15 cellular contexts compared by ENCODE assay signal in the genomic region with DNA sequence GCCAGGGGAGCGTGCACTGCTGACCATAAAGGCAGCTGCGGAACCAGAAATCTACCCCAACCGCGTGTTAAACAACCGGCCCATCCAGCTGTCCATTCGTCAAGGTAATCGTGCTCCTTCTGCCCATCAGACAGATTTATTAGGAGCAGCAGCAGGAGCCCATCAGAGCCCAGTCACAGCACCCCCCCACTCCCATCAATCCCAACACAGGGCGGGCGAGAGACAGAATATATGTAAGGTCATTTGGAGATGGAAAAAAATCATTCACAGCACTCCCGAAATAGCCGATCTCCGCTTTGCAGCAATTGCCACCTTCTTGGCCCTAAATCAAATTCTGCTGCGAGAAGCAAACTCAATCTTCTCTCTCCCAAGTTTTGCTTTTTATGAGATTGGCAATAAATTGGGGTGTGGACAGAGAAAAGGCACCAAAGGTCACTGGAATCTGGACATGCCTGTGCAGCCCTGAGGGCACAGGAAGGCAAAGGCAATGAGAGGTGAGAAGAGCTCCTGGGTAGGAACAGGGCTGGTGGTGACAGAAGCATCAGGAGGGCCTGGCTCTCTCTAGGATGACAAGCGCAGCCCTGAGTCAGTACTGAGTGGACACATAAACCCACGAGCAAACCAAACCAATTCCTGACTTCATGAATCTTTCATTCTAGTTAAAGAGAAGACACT.
"Had no signal": no experiment of that assay in that cellular context is flagged by ENCODE, and none has a peak within 500 bp of the region (broad histone marks: within the 10 kb centered on the region; RNA-seq: fewer than 3 reads in every experiment).

No MANE protein-coding gene starts in this region.

- H3K27me3 Mint-ChIP-seq: activated naive CD8-positive, alpha-beta T cell treated with anti-CD3 and anti-CD28 coated beads, Interleukin-2, amount 50 U/mL, for 24 hours had no signal

- ATAC-seq: activated naive CD8-positive, alpha-beta T cell treated with anti-CD3 and anti-CD28 coated beads, Interleukin-2, amount 50 U/mL, for 24 hours; right lobe of liver; stimulated activated naive CD8-positive, alpha-beta T cell treated with anti-CD3 and anti-CD28 coated beads, Interleukin-15, Interleukin-2, amounts not matched to agents 100 U/mL and 50 U/mL, for 24 hours; T-cell had no signal

- H3K27me3 ChIP-seq: cardiac muscle cell, right lobe of liver, suprapubic skin had no signal

- H3K4me3 ChIP-seq: cardiac muscle cell, right lobe of liver, suprapubic skin had no signal

- DNase-seq: activated CD4-positive, alpha-beta T cell treated with anti-CD3 and anti-CD28 coated beads for 48 hours; activated CD8-positive, alpha-beta memory T cell treated with anti-CD3 and anti-CD28 coated beads for 24 hours; activated naive CD4-positive, alpha-beta T cell treated with Interleukin-2 at 50 U/mL for 16 hours; activated naive CD8-positive, alpha-beta T cell treated with anti-CD3 and anti-CD28 coated beads, Interleukin-2, amount 50 U/mL, for 24 hours; foreskin melanocyte; head of caudate nucleus; nucleus accumbens; stimulated activated CD4-positive, alpha-beta T cell treated with anti-CD3 and anti-CD28 coated beads, Interleukin-2, amount 100 ng/mL, for 24 hours; stimulated activated naive CD8-positive, alpha-beta T cell treated with anti-CD3 and anti-CD28 coated beads, Interleukin-15, Interleukin-2, amounts not matched to agents 100 U/mL and 50 U/mL, for 24 hours; T-cell; T1000; WERI-Rb-1 had no signal

- H3K36me3 Mint-ChIP-seq: T-cell had no signal

- H3K36me3 ChIP-seq: cardiac muscle cell, right lobe of liver, suprapubic skin, WERI-Rb-1 had no signal

- H3K9me3 ChIP-seq: right lobe of liver, suprapubic skin had no signal

- H3K27ac Mint-ChIP-seq: activated naive CD8-positive, alpha-beta T cell treated with anti-CD3 and anti-CD28 coated beads, Interleukin-2, amount 50 U/mL, for 24 hours; T-cell had no signal

- H3K4me3 Mint-ChIP-seq: activated naive CD8-positive, alpha-beta T cell treated with anti-CD3 and anti-CD28 coated beads, Interleukin-2, amount 50 U/mL, for 24 hours; T-cell had no signal

- H3K4me1 Mint-ChIP-seq: activated naive CD8-positive, alpha-beta T cell treated with anti-CD3 and anti-CD28 coated beads, Interleukin-2, amount 50 U/mL, for 24 hours; T-cell had no signal

- H3K27ac ChIP-seq: cardiac muscle cell, right lobe of liver, suprapubic skin, WERI-Rb-1 had no signal

- H3K4me1 ChIP-seq: right lobe of liver had no signal

- H3K9me3 Mint-ChIP-seq: activated naive CD8-positive, alpha-beta T cell treated with anti-CD3 and anti-CD28 coated beads, Interleukin-2, amount 50 U/mL, for 24 hours; T-cell had no signal
